Comparison of ENCODE assay signal across 8 cellular contexts in the genomic region with DNA sequence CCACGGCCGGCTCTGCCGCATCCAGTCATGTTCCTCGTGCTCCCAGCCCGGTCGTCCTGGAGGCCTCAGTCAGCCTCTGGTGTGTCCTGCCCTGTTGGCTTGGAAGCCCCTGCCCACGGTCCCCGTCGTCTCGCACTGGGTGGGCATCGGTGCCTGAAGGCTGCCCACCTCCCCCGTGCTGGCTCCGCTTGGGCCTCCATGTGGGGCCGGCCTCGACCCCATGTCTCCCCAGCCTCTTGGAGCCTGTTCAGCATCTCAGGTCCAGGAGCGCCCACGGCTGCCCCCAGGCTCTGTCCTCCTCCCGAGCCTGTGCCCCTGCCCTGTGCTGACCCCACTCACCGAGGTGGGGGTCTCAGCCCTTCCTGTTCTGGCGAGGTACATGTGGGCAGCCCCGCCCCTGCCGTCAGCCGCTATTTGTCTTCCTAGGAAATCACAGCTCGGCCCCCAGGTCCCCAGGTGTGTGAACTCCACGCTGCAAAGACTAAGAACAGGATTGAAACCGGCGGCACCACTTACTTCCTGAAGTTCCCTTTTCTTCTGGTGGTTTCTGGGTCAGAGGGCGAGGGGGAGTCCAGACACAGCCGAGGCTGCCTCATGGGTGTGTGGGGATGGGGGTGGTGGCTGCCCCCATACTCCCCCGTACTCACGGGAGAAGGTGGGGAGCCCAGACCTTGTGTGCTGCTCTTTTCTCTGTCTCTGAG.
DNase-seq lines count a peak whose midpoint lies in the region; ATAC-seq, FAIRE-seq and TF ChIP-seq lines count a peak whose summit lies in the region.
"Not testable (repeated sequence)": the region's sequence is repeated elsewhere in the genome, so short reads cannot be mapped to it uniquely, and the experiment has no call there.

No MANE protein-coding gene starts in this region.

- H3K4me3 Mint-ChIP-seq in activated naive CD8-positive, alpha-beta T cell treated with anti-CD3 and anti-CD28 coated beads, Interleukin-2, amount 50 U/mL, for 24 hours = peak overlapping the region; percentile 58

- intact Hi-C loops in right cardiac atrium (cut with DNase I); aorta (cut with DNase I): not testable (repeated sequence)

- WGBS in right cardiac atrium = 85% methylated on average over 31 of the region's 31 CpGs
- WGBS in aorta, 2 donors = 84% methylated on average over 29 to 31 of the region's 31 CpGs

- H3K4me2 ChIP-seq in SU-DHL-6 (ENCODE audit: low read depth, low read length, poor library complexity, severe bottlenecking); osteoblast (ENCODE audit: insufficient read depth, low read length): not testable (repeated sequence)

- H3K36me3 Mint-ChIP-seq in activated naive CD8-positive, alpha-beta T cell treated with anti-CD3 and anti-CD28 coated beads, Interleukin-2, amount 50 U/mL, for 24 hours (ENCODE audit: low read depth) = not testable (repeated sequence)

- TF ChIP-seq CTCF in SU-DHL-6 (IDR thresholded peaks at IDR 0.05; ENCODE audit: insufficient read depth, low read length, poor library complexity, severe bottlenecking); osteoblast (IDR thresholded peaks at IDR 0.05; ENCODE audit: extremely low read depth, low read depth, low read length): not testable (repeated sequence)

- H3K27me3 Mint-ChIP-seq in activated naive CD8-positive, alpha-beta T cell treated with anti-CD3 and anti-CD28 coated beads, Interleukin-2, amount 50 U/mL, for 24 hours = not testable (repeated sequence)

- not testable (repeated sequence) for H3K9ac ChIP-seq in SU-DHL-6 (ENCODE audit: low read length)

- 0 out of 2 replicates have a peak overlapping the region, but pooled peaks have one; percentile 54 for H3K27ac ChIP-seq in SU-DHL-6 (ENCODE audit: low read depth, low read length)
- H3K27ac ChIP-seq in right cardiac atrium (ENCODE audit: low read length); osteoblast (ENCODE audit: low read depth, low read length); aorta (ENCODE audit: low read depth in 1 of 2, low read length in 2 of 2): not testable (repeated sequence)

- not testable (repeated sequence) for TF ChIP-seq POLR2A in GM12891 (IDR thresholded peaks at IDR 0.05; ENCODE audit: low read depth, low read length)

- not testable (repeated sequence) for H3K9me3 Mint-ChIP-seq in activated naive CD8-positive, alpha-beta T cell treated with anti-CD3 and anti-CD28 coated beads, Interleukin-2, amount 50 U/mL, for 24 hours

- H3K9me2 ChIP-seq in SU-DHL-6 (replicated peaks; ENCODE audit: insufficient read depth, low read length) = not testable (repeated sequence)

- H3K4me1 Mint-ChIP-seq in activated naive CD8-positive, alpha-beta T cell treated with anti-CD3 and anti-CD28 coated beads, Interleukin-2, amount 50 U/mL, for 24 hours = not testable (repeated sequence)

- peak overlapping the region; percentile 49 for H3K27ac Mint-ChIP-seq in activated naive CD8-positive, alpha-beta T cell treated with anti-CD3 and anti-CD28 coated beads, Interleukin-2, amount 50 U/mL, for 24 hours

- not testable (repeated sequence) for H3K79me2 ChIP-seq in SU-DHL-6 (ENCODE audit: insufficient read depth, low read length); osteoblast (ENCODE audit: insufficient read depth, low read length)

- not testable (repeated sequence) for H3K27me3 ChIP-seq in SU-DHL-6 (ENCODE audit: low read length); right cardiac atrium (ENCODE audit: control insufficient read depth, insufficient read depth); osteoblast (ENCODE audit: insufficient read depth, low read length); aorta (ENCODE audit: control insufficient read depth in 1 of 2, insufficient read depth in 2 of 2, low read length in 1 of 2)

- not testable (repeated sequence) for H3K4me1 ChIP-seq in right cardiac atrium (ENCODE audit: control insufficient read depth, insufficient read depth, low read length); osteoblast (ENCODE audit: insufficient read depth, low read length); aorta (ENCODE audit: control insufficient read depth in 1 of 2, insufficient read depth in 2 of 2, low read length in 2 of 2)

- peak; percentile 69 for ATAC-seq in GM19463 (IDR thresholded peaks at IDR 0.05; ENCODE audit: unreplicated experiment)
- ATAC-seq in HG03175 (IDR thresholded peaks at IDR 0.05; ENCODE audit: unreplicated experiment) = peak; percentile 62
- not testable (repeated sequence) for ATAC-seq in activated naive CD8-positive, alpha-beta T cell treated with anti-CD3 and anti-CD28 coated beads, Interleukin-2, amount 50 U/mL, for 24 hours
- ATAC-seq in right cardiac atrium = peak in 1 of 2 donors; percentile 6
- ATAC-seq in aorta (ENCODE audit: low FRiP score) = peak; percentile 17

- H3F3A ChIP-seq in SU-DHL-6 (ENCODE audit: insufficient read depth) = not testable (repeated sequence)

- H3K36me3 ChIP-seq in SU-DHL-6 (ENCODE audit: low read length); osteoblast (ENCODE audit: insufficient read depth, low read length); aorta (ENCODE audit: control insufficient read depth in 1 of 2, insufficient read depth in 2 of 2, low read length in 1 of 2): not testable (repeated sequence)

- not testable (repeated sequence) for DNase-seq in GM12891 (ENCODE audit: insufficient read length, low spot score); activated naive CD8-positive, alpha-beta T cell treated with anti-CD3 and anti-CD28 coated beads, Interleukin-2, amount 50 U/mL, for 24 hours
- peak in 2 of 3 donors; percentile 30 to 57 for DNase-seq in right cardiac atrium
- peak; percentile 42 for DNase-seq in osteoblast (ENCODE audit: insufficient read length, low spot score, missing footprints)
- DNase-seq in aorta = peak in 1 of 2 donors; percentile 67

- H3K9me3 ChIP-seq in SU-DHL-6 (ENCODE audit: insufficient read depth, low read length); right cardiac atrium (ENCODE audit: control insufficient read depth, low read length); osteoblast (ENCODE audit: low read depth, low read length); aorta (ENCODE audit: control insufficient read depth, low read length): not testable (repeated sequence)

- H3K4me3 ChIP-seq in SU-DHL-6 (ENCODE audit: insufficient read depth, low read length, poor library complexity, severe bottlenecking); right cardiac atrium (ENCODE audit: low read length); osteoblast (ENCODE audit: insufficient read depth, low read length); aorta (ENCODE audit: low read length in 2 of 2): not testable (repeated sequence)

- H2AFZ ChIP-seq in SU-DHL-6 (ENCODE audit: low read depth, low read length, severe bottlenecking); osteoblast (ENCODE audit: low read length): not testable (repeated sequence)

- FAIRE-seq in GM12891 (lab: Jason Lieb, UNC) = peak; percentile 70

- not testable (repeated sequence) for H4K20me1 ChIP-seq in SU-DHL-6 (ENCODE audit: low read depth, low read length); osteoblast (ENCODE audit: insufficient read depth, low read length)
